9 cellular contexts compared by ENCODE assay signal in genomic region chr19:22519152-22519551, GRCh38.
"Had no signal": no experiment of that assay in that cellular context is flagged by ENCODE, and none has a peak within 500 bp of the region (broad histone marks: within the 10 kb centered on the region; RNA-seq: fewer than 3 reads in every experiment).

No MANE protein-coding gene starts in this region.

- H3K4me3 ChIP-seq: GM23248, GM23338, HAP-1 had no signal

- H2AFZ ChIP-seq: GM23248, GM23338 had no signal

- DNase-seq: GM23248, GOT3, H7, H9, HCEC 1CT, HFFc6 had no signal

- H3K9ac ChIP-seq: GM23248 had no signal

- H3K27ac Mint-ChIP-seq: GM23338, H9, HFFc6 had no signal

- H3K27ac ChIP-seq: GM23248 had no signal

- H3K4me1 ChIP-seq: HAP-1 had no signal

- H3K36me3 ChIP-seq: HAP-1 had no signal

- H3K9me3 ChIP-seq: HAP-1 had no signal

- H3K4me3 Mint-ChIP-seq: GM23338, H9, HFFc6 had no signal

- ATAC-seq: GM23338, HCT116 had no signal

- H3K4me2 ChIP-seq: GM23338 had no signal

- H3K4me1 Mint-ChIP-seq: GM23338, H9 had no signal
